ENCODE assay signal across 15 cellular contexts in genomic region chr4:80141543-80141942, GRCh38. TPM values are rescaled to one million over a fixed set of nuclear protein-coding genes. Genes with fewer than 3 reads are reported as not detected.
DNase-seq lines count a peak whose midpoint lies in the region; ATAC-seq, FAIRE-seq and TF ChIP-seq lines count a peak whose summit lies in the region.
"Had no signal": no experiment of that assay in that cellular context is flagged by ENCODE, and none has a peak within 500 bp of the region (broad histone marks: within the 10 kb centered on the region; RNA-seq: fewer than 3 reads in every experiment).

No MANE protein-coding gene starts in this region.

- no peaks in the 10 kb centered on the region for H4K20me1 ChIP-seq in BLaER1 treated with 17β-estradiol and CSF1 and Interleukin-3, amounts not matched to agents 10 nM and 100 nM
- H4K20me1 ChIP-seq in endothelial cell of umbilical vein (replicated peaks; ENCODE audit: control insufficient read depth, extremely low read depth, insufficient read depth, low read length), result no peaks in the 10 kb centered on the region
- no peaks in the 10 kb centered on the region for H4K20me1 ChIP-seq in GM23248 (ENCODE audit: insufficient read depth)

- H3K9ac ChIP-seq in BLaER1 treated with 17β-estradiol and CSF1 and Interleukin-3, amounts not matched to agents 10 nM and 100 nM, result no peak overlapping the region
- no peak overlapping the region for H3K9ac ChIP-seq in endothelial cell of umbilical vein (replicated peaks; ENCODE audit: extremely low read depth, insufficient read depth, low read length)
- no peak overlapping the region for H3K9ac ChIP-seq in GM23248

- in situ Hi-C loops in GM23248 (cut with MboI), result no loop called here

- H3K4me3 Mint-ChIP-seq in CD14-positive monocyte (no peak overlapping the region), MCF 10A (ENCODE audit: unreplicated experiment) (no peak overlapping the region)
- H3K4me3 Mint-ChIP-seq in T-helper 1 cell treated with Interleukin-12 subunit alpha and Interleukin-12 subunit beta and Interleukin-4 antibody, amounts not matched to agents 30 μg/mL and 1 μg/mL, for 36 hours, result peak overlapping the region; percentile 24

- no peaks in the 10 kb centered on the region for H3K27me3 ChIP-seq in BLaER1 treated with 17β-estradiol and CSF1 and Interleukin-3, amounts not matched to agents 10 nM and 100 nM
- H3K27me3 ChIP-seq in endothelial cell of umbilical vein (ENCODE audit: control insufficient read depth in 2 of 2, insufficient read depth in 2 of 2, low read length in 2 of 2) (no peaks in the 10 kb centered on the region), GM23248 (replicated peaks; ENCODE audit: insufficient read depth) (no peaks in the 10 kb centered on the region)
- H3K27me3 ChIP-seq: BE2C, MG63 had no signal

- CTCF ChIA-PET in endothelial cell of umbilical vein (lab: Charles Lee), result interaction anchor here (1.2 to 2.0 kb wide), 3 partner anchors 10 to 42 kb away, joined by 4 read pairs; no protein-coding TSS in a partner anchor
- CTCF ChIA-PET in MCF 10A (lab: Yijun Ruan, JAX), result interaction anchor here (1.2 to 1.9 kb wide), 3 partner anchors 13 to 44 kb away, joined by 3 to 5 read pairs (median 4); no protein-coding TSS in a partner anchor

- H3K9me2 ChIP-seq in GM23248 (ENCODE audit: insufficient read depth), result no peaks in the 10 kb centered on the region

- intact Hi-C loops in CD14-positive monocyte (cut with micrococcal nuclease), result loop anchor here (5.0 kb wide), 3 partner anchors 41 to 69 kb away; partner anchors contain the start of gene ANTXR2 (in 1 of the 2)
- intact Hi-C loops in endothelial cell of umbilical vein (cut with micrococcal nuclease), result no loop called here
- intact Hi-C loops in MCF 10A (cut with micrococcal nuclease), result no loop called here

- H3K9me3 Mint-ChIP-seq in CD14-positive monocyte (no peaks in the 10 kb centered on the region), MCF 10A (ENCODE audit: unreplicated experiment) (no peaks in the 10 kb centered on the region)
- peaks cover 12% of the 10 kb centered on the region for H3K9me3 Mint-ChIP-seq in T-helper 1 cell treated with Interleukin-12 subunit alpha and Interleukin-12 subunit beta and Interleukin-4 antibody, amounts not matched to agents 30 μg/mL and 1 μg/mL, for 36 hours

- FAIRE-seq in endothelial cell of umbilical vein (lab: Jason Lieb, UNC), result no peak
- FAIRE-seq: HTR-8/SVneo had no signal

- peak overlapping the region; percentile 33 to 97 (median 71); a peak in 19 of 22 replicates for H3K27ac ChIP-seq in BLaER1 treated with 17β-estradiol and CSF1 and Interleukin-3, amounts not matched to agents 10 nM and 100 nM
- no peak overlapping the region for H3K27ac ChIP-seq in endothelial cell of umbilical vein (ENCODE audit: insufficient read depth, low read depth, low read length)
- no peak overlapping the region for H3K27ac ChIP-seq in GM23248
- H3K27ac ChIP-seq: SK-N-MC had no signal

- peaks cover 0 to 10% (median 0%) of the 10 kb centered on the region in 11 experiments; a peak in 4 of 22 replicates for H3K9me3 ChIP-seq in BLaER1 treated with 17β-estradiol and CSF1 and Interleukin-3, amounts not matched to agents 10 nM and 100 nM (replicated peaks in 1 of 11)
- H3K9me3 ChIP-seq in endothelial cell of umbilical vein (replicated peaks; ENCODE audit: control insufficient read depth, insufficient read depth, low read length) (no peaks in the 10 kb centered on the region), GM23248 (ENCODE audit: low read depth) (no peaks in the 10 kb centered on the region)
- H3K9me3 ChIP-seq: BE2C, MG63 had no signal

- POLR2A ChIA-PET in endothelial cell of umbilical vein (lab: Charles Lee), result no interaction called here
- POLR2A ChIA-PET in MCF 10A (lab: Yijun Ruan, JAX), result interaction anchor here (1.3 kb wide), 1 partner anchor 69 kb away, joined by 4 read pairs; the partner anchor contains the start of gene ANTXR2

- H3K27ac Mint-ChIP-seq in CD14-positive monocyte (peak overlapping the region in 4 of 7 donors; percentile 87 to 95 (median 90)), MCF 10A (ENCODE audit: low read depth, unreplicated experiment) (no peak overlapping the region)
- peak overlapping the region; percentile 68 for H3K27ac Mint-ChIP-seq in T-helper 1 cell treated with Interleukin-12 subunit alpha and Interleukin-12 subunit beta and Interleukin-4 antibody, amounts not matched to agents 30 μg/mL and 1 μg/mL, for 36 hours

- dilution Hi-C loops in endothelial cell of umbilical vein (cut with MboI; ENCODE audit: extremely low pct_ligation_motif_present, low sequenced_read_pairs), result no loop called here

- peaks cover 0 to 3% (median 2%) of the 10 kb centered on the region in 3 donors for H3K27me3 Mint-ChIP-seq in CD14-positive monocyte (ENCODE audit: low read depth in 3 of 3)
- no peaks in the 10 kb centered on the region for H3K27me3 Mint-ChIP-seq in T-helper 1 cell treated with Interleukin-12 subunit alpha and Interleukin-12 subunit beta and Interleukin-4 antibody, amounts not matched to agents 30 μg/mL and 1 μg/mL, for 36 hours (ENCODE audit: low read depth)
- H3K27me3 Mint-ChIP-seq in MCF 10A (ENCODE audit: insufficient read depth, unreplicated experiment), result no peaks in the 10 kb centered on the region

- H3K4me1 Mint-ChIP-seq in CD14-positive monocyte, result peaks cover 60% of the 10 kb centered on the region
- peaks cover 63% of the 10 kb centered on the region for H3K4me1 Mint-ChIP-seq in T-helper 1 cell treated with Interleukin-12 subunit alpha and Interleukin-12 subunit beta and Interleukin-4 antibody, amounts not matched to agents 30 μg/mL and 1 μg/mL, for 36 hours (ENCODE audit: low read depth)
- peaks cover 15% of the 10 kb centered on the region for H3K4me1 Mint-ChIP-seq in MCF 10A (ENCODE audit: insufficient read depth, unreplicated experiment)

- BruUV-seq in endothelial cell of umbilical vein (replicated peaks; lab: Mats Ljungman, UMichigan), result no TSS peak
- BruUV-seq in MCF 10A (replicated peaks; lab: Mats Ljungman, UMichigan), result no TSS peak

- H3K9me1 ChIP-seq in endothelial cell of umbilical vein (replicated peaks; ENCODE audit: control insufficient read depth, extremely low read depth, insufficient read depth, low read length), result no peaks in the 10 kb centered on the region

- H3K36me3 Mint-ChIP-seq in CD14-positive monocyte, result no peaks in the 10 kb centered on the region
- H3K36me3 Mint-ChIP-seq in T-helper 1 cell treated with Interleukin-12 subunit alpha and Interleukin-12 subunit beta and Interleukin-4 antibody, amounts not matched to agents 30 μg/mL and 1 μg/mL, for 36 hours (ENCODE audit: low read depth), result peaks cover 29% of the 10 kb centered on the region
- H3K36me3 Mint-ChIP-seq in MCF 10A (ENCODE audit: insufficient read depth, unreplicated experiment), result no peaks in the 10 kb centered on the region

- TF ChIP-seq POLR2A in endothelial cell of umbilical vein (IDR thresholded peaks at IDR 0.05; ENCODE audit: low read depth, low read length), result no peak

- H2AFZ ChIP-seq in endothelial cell of umbilical vein (ENCODE audit: low read depth, low read length) (peak overlapping the region; percentile 31), GM23248 (no peak overlapping the region)

- ATAC-seq in GM21515 (IDR thresholded peaks at IDR 0.05; ENCODE audit: unreplicated experiment), result no peak

- no peaks in the 10 kb centered on the region for H3K79me2 ChIP-seq in endothelial cell of umbilical vein (ENCODE audit: control insufficient read depth, insufficient read depth, low read length)
- H3K79me2 ChIP-seq in GM23248 (ENCODE audit: insufficient read depth), result no peaks in the 10 kb centered on the region

- no peak overlapping the region for H3K4me3 ChIP-seq in BLaER1 treated with 17β-estradiol and CSF1 and Interleukin-3, amounts not matched to agents 10 nM and 100 nM
- H3K4me3 ChIP-seq in endothelial cell of umbilical vein (replicated peaks in 1 of 3; ENCODE audit: insufficient read depth in 1 of 3, low read depth in 1 of 3, low read length in 3 of 3), result no peak overlapping the region
- no peak overlapping the region for H3K4me3 ChIP-seq in GM23248
- H3K4me3 ChIP-seq: MG63, PC-9, SK-N-MC had no signal

- H3K4me1 ChIP-seq in BLaER1 treated with 17β-estradiol and CSF1 and Interleukin-3, amounts not matched to agents 10 nM and 100 nM, result peaks cover 47 to 93% (median 82%) of the 10 kb centered on the region in 10 experiments
- peaks cover 13% of the 10 kb centered on the region for H3K4me1 ChIP-seq in endothelial cell of umbilical vein (ENCODE audit: control insufficient read depth, extremely low read depth, insufficient read depth, low read length)
- H3K4me1 ChIP-seq in GM23248 (ENCODE audit: insufficient read depth), result peaks cover 20% of the 10 kb centered on the region

- peak overlapping the region in 6 of 11 experiments; percentile 23 to 81 (median 66); a peak in 7 of 22 replicates for H3K4me2 ChIP-seq in BLaER1 treated with 17β-estradiol and CSF1 and Interleukin-3, amounts not matched to agents 10 nM and 100 nM
- no peak overlapping the region for H3K4me2 ChIP-seq in endothelial cell of umbilical vein (ENCODE audit: insufficient read depth, low read length)
- no peak overlapping the region for H3K4me2 ChIP-seq in GM23248 (ENCODE audit: unreplicated experiment)

- H3F3A ChIP-seq in GM23248 (ENCODE audit: insufficient read depth), result peaks cover 18% of the 10 kb centered on the region; the same call in 1 of the 2 replicates

- DNase-seq in CD14-positive monocyte (ENCODE audit: low spot score) (no peak), endothelial cell of umbilical vein (ENCODE audit: low read depth, low spot score) (no peak), MCF 10A (ENCODE audit: unreplicated experiment) (no peak), GM23248 (no peak)
- DNase-seq: BE2C, MG63, NCI-H1092 treated with DMSO at 0.1 percent for 48 hours, NCI-H187, NCI-H446, PC-9 had no signal

- TF ChIP-seq CTCF in CD14-positive monocyte (IDR thresholded peaks at IDR 0.05) (no peak), endothelial cell of umbilical vein (IDR thresholded peaks at IDR 0.05; ENCODE audit: extremely low read depth in 1 of 2, insufficient read depth in 1 of 2, low read depth in 1 of 2, low read length in 2 of 2) (no peak), MCF 10A (IDR thresholded peaks at IDR 0.05; ENCODE audit: unreplicated experiment) (no peak)

- no peaks in the 10 kb centered on the region for H3K36me3 ChIP-seq in BLaER1 treated with 17β-estradiol and CSF1 and Interleukin-3, amounts not matched to agents 10 nM and 100 nM
- H3K36me3 ChIP-seq in endothelial cell of umbilical vein (ENCODE audit: control insufficient read depth in 2 of 2, extremely low read depth in 1 of 2, insufficient read depth in 2 of 2, low read length in 2 of 2) (no peaks in the 10 kb centered on the region), GM23248 (ENCODE audit: low read depth) (no peaks in the 10 kb centered on the region)
- H3K36me3 ChIP-seq: BE2C, MG63 had no signal

- 87 to 89% methylated on average over 2 of the region's 2 CpGs for WGBS in GM23248 (ENCODE audit: low coverage in 1 of 2, low lambda C conversion rate in 2 of 2, missing lambda C conversion rate in 2 of 2), 2 experiments

RNA-seq across cellular contexts. Expression of gene PRDM8, which starts 55.8 kb away (rescaled TPM):
- polyA plus RNA-seq in CD14-positive monocyte (under 1 TPM; 0.22 to 0.23 TPM), endothelial cell of umbilical vein (0.28 and 0.67 TPM in 2 replicates), GM23248 (2016; fragmentation: Nextera tagmentation; extraction: Ambion mirVana) (1.7 and 2.3 TPM in 2 replicates)
- total RNA-seq in endothelial cell of umbilical vein (0.42 and 0.82 TPM in 2 replicates), MCF 10A (2022) (4.8 and 4.9 TPM in 2 replicates)
- 0.34 TPM in 2 replicates for polyA plus RNA-seq in endothelial cell of umbilical vein (2011; cell fraction: cytosol; rRNA removed)
- 2.3 and 2.5 TPM in 2 replicates for polyA plus RNA-seq in endothelial cell of umbilical vein (2011; cell fraction: nucleus; rRNA removed)
- 1.2 TPM in 2 replicates for polyA plus RNA-seq in endothelial cell of umbilical vein (2012)
- 0.22 and 0.34 TPM in 2 replicates for polyA minus RNA-seq in endothelial cell of umbilical vein
- not detected for polyA minus RNA-seq in endothelial cell of umbilical vein (2011; cell fraction: cytosol; rRNA and poly(A)+ RNA removed)
- polyA minus RNA-seq in endothelial cell of umbilical vein (2011; cell fraction: nucleus; rRNA and poly(A)+ RNA removed), result 1.3 and 1.9 TPM in 2 replicates
- 4.4 and 7.0 TPM in 2 replicates for total RNA-seq in GM23248 (2014; rRNA removed; shearing (Covaris generic))

Comparison
In these comparisons a context has a peak if more than half of its experiments do, and no peak if none do; other contexts are left out.
1. H3K27ac ChIP-seq: peak in BLaER1 treated with 17β-estradiol and CSF1 and Interleukin-3, amounts not matched to agents 10 nM and 100 nM (11 of 11); none in endothelial cell of umbilical vein (single experiment) and GM23248 (single experiment).
2. H3K4me2 ChIP-seq: peak in BLaER1 treated with 17β-estradiol and CSF1 and Interleukin-3, amounts not matched to agents 10 nM and 100 nM (6 of 11); none in endothelial cell of umbilical vein (single experiment) and GM23248 (single experiment).
3. intact Hi-C loops: an anchor here in CD14-positive monocyte (5.0 kb wide); none called in endothelial cell of umbilical vein and MCF 10A.